7 cellular contexts compared by ENCODE assay signal in genomic region chr5:10424124-10424731, GRCh38. TPM values are rescaled to one million over a fixed set of nuclear protein-coding genes. Genes with fewer than 3 reads are reported as not detected.
DNase-seq lines count a peak whose midpoint lies in the region; ATAC-seq, FAIRE-seq and TF ChIP-seq lines count a peak whose summit lies in the region.

No MANE protein-coding gene starts in this region.

- intact Hi-C loops in lower leg skin (cut with DNase I; ENCODE audit: low total_unique reads) = no loop called here

- TF ChIP-seq EP300 in H1 (IDR thresholded peaks at IDR 0.05; ENCODE audit: borderline replicate concordance in 1 of 2, low read depth in 2 of 2, low read length in 2 of 2) = no peak

- H3K23ac ChIP-seq in H1 (ENCODE audit: insufficient read length) = no peak overlapping the region

- no peak overlapping the region for H3K27ac ChIP-seq in H1 (ENCODE audit: low read depth, low read length)

- no peak overlapping the region for H3K27ac Mint-ChIP-seq in HFFc6
- peak overlapping the region in 4 of 6 donors; percentile 1 to 59 (median 32) for H3K27ac Mint-ChIP-seq in naive B cell

- H3K4me1 Mint-ChIP-seq in HFFc6 (ENCODE audit: low read depth) (peaks cover 36% of the 10 kb centered on the region), naive B cell (peaks cover 12 to 29% (median 21%) of the 10 kb centered on the region in 3 donors)

- H3K36me3 ChIP-seq in H1 (ENCODE audit: control insufficient read depth in 2 of 4, insufficient read depth in 4 of 4, low read length in 3 of 4) = peaks cover 9 to 43% (median 39%) of the 10 kb centered on the region in 4 experiments

- no peak overlapping the region for H3K18ac ChIP-seq in H1 (ENCODE audit: extremely low read depth, low read length)

- H2BK12ac ChIP-seq in H1 (ENCODE audit: low read depth, low read length) = no peak overlapping the region

- no peak overlapping the region for H4K5ac ChIP-seq in H1 (ENCODE audit: insufficient read length, low read depth, low read length)

- ATAC-seq in naive B cell (ENCODE audit: low read depth in 2 of 2) = peak; percentile 62 to 76

- TF ChIP-seq RAD21 in H1 (IDR thresholded peaks at IDR 0.05 in 1 of 2, conservative IDR thresholded peaks at IDR 0.05 in 1 of 2; ENCODE audit: low read depth in 2 of 2, low read length in 2 of 2) = peak; percentile 65 to 70

- no peak for FAIRE-seq in H1 (lab: Jason Lieb, UNC)

- H2BK15ac ChIP-seq in H1 (ENCODE audit: low read length) = no peak overlapping the region

- H3K4ac ChIP-seq in H1 (replicated peaks; ENCODE audit: insufficient read length, low read depth, low read length) = no peak overlapping the region

- H2AFZ ChIP-seq in H1 (ENCODE audit: low read length) = no peak overlapping the region

- H3K56ac ChIP-seq in H1 (replicated peaks; ENCODE audit: insufficient read length, low read depth, low read length) = no peak overlapping the region

- no peaks in the 10 kb centered on the region for H3K9me3 ChIP-seq in H1 (ENCODE audit: insufficient read depth in 2 of 2, low read depth in 1 of 2, low read length in 1 of 2)

- TF ChIP-seq POLR2A in H1 (IDR thresholded peaks at IDR 0.05; ENCODE audit: control extremely low read depth in 1 of 2, low read depth in 2 of 2, low read length in 2 of 2) = no peak
- TF ChIP-seq POLR2A in lower leg skin (IDR thresholded peaks at IDR 0.05) = no peak

- H3K27me3 ChIP-seq in H1 (replicated peaks in 1 of 4; ENCODE audit: control insufficient read depth in 3 of 4, extremely low read depth in 1 of 4, insufficient read depth in 3 of 4, low read length in 3 of 4) = no peaks in the 10 kb centered on the region

- H2BK5ac ChIP-seq in H1 (ENCODE audit: low read depth, low read length) = no peak overlapping the region

- H3K79me2 ChIP-seq in H1 (ENCODE audit: control insufficient read depth in 1 of 2, insufficient read depth in 2 of 2, low read length in 2 of 2) = no peaks in the 10 kb centered on the region

- H2BK20ac ChIP-seq in H1 (ENCODE audit: low read length) = no peak overlapping the region

- H3K27me3 Mint-ChIP-seq in HFFc6 (ENCODE audit: insufficient read depth) (no peaks in the 10 kb centered on the region; the same call in none of the 2 replicates), naive B cell (no peaks in the 10 kb centered on the region)

- H3K4me2 ChIP-seq in H1 (ENCODE audit: insufficient read depth in 1 of 2, low read depth in 2 of 2, low read length in 2 of 2) = no peak overlapping the region

- no peaks in the 10 kb centered on the region for H3K79me1 ChIP-seq in H1 (ENCODE audit: low read depth, low read length)

- H3K9me3 Mint-ChIP-seq in HFFc6 = no peaks in the 10 kb centered on the region
- no peaks in the 10 kb centered on the region for H3K9me3 Mint-ChIP-seq in naive B cell

- H3K4me3 Mint-ChIP-seq in HFFc6 (no peak overlapping the region), naive B cell (no peak overlapping the region)

- DNase-seq in GDM1 (lab: John Stamatoyannopoulos, UW) (peak; percentile 33), HFFc6 (peak; percentile 38), NOMO-1 (lab: John Stamatoyannopoulos, UW; ENCODE audit: unreplicated experiment in 2 of 2) (peak; percentile 84 to 85), H1 (ENCODE audit: low read depth in 1 of 2, low spot score in 2 of 2) (no peak), naive B cell (peak; percentile 20), lower leg skin (ENCODE audit: low spot score in 2 of 2) (no peak)
- DNase-seq in NK-92 treated with Interleukin-12 subunit alpha and Interleukin-12 subunit beta, amount 100 ng/mL, for 24 hours (lab: John Stamatoyannopoulos, UW) = no peak

- peaks cover 52% of the 10 kb centered on the region for H3K36me3 Mint-ChIP-seq in HFFc6 (ENCODE audit: low read depth)
- H3K36me3 Mint-ChIP-seq in naive B cell = peaks cover 23 to 35% of the 10 kb centered on the region in 2 donors

- POLR2A ChIA-PET in H1 (lab: Charles Lee; ENCODE audit: partially characterized antibody) = interaction anchor here (0.8 to 1.8 kb wide), 4 partner anchors 9 to 173 kb away, joined by 3 to 4 read pairs (median 3); no protein-coding TSS in a partner anchor

- peaks cover 0 to 2% of the 10 kb centered on the region in 2 experiments for H4K20me1 ChIP-seq in H1 (replicated peaks in 1 of 2; ENCODE audit: control insufficient read depth in 1 of 2, insufficient read depth in 2 of 2, low read length in 2 of 2)

- H3K14ac ChIP-seq in H1 (ENCODE audit: insufficient read length) = no peak overlapping the region

- peak; percentile 68 for TF ChIP-seq CTCF in HFFc6 (IDR thresholded peaks at IDR 0.05)
- TF ChIP-seq CTCF in H1 (IDR thresholded peaks at IDR 0.05; ENCODE audit: control extremely low read depth in 1 of 3, insufficient read depth in 1 of 3, low read depth in 1 of 3, low read length in 3 of 3) = peak in 2 of 3 experiments; percentile 60 to 62; a peak in 3 of 4 replicates
- no peak for TF ChIP-seq CTCF in lower leg skin (IDR thresholded peaks at IDR 0.05)

- H4K8ac ChIP-seq in H1 (ENCODE audit: extremely low read depth, insufficient read depth, low read length) = no peak overlapping the region

- peaks cover 0 to 2% (median 0%) of the 10 kb centered on the region in 4 experiments; a peak in 1 of 7 replicates for H3K4me1 ChIP-seq in H1 (replicated peaks in 1 of 4; ENCODE audit: control insufficient read depth in 3 of 4, insufficient read depth in 4 of 4, low read length in 3 of 4)

- no peak overlapping the region for H3K9ac ChIP-seq in H1 (replicated peaks in 1 of 4; ENCODE audit: extremely low read depth in 1 of 4, low read depth in 3 of 4, low read length in 3 of 4)

- CTCF ChIA-PET in H1 (lab: Charles Lee; ENCODE audit: partially characterized antibody) = interaction anchor here (0.6 to 5.0 kb wide), 26 partner anchors 11 to 353 kb away, joined by 3 to 30 read pairs (median 4); partner anchors contain the start of gene CMBL

- 78% methylated on average over 6 of the region's 6 CpGs; no CpG with 5 or more reads in 1 of the 2 experiments for WGBS in H1 (ENCODE audit: extremely low coverage in 1 of 2, insufficient coverage in 1 of 2, insufficient read length in 1 of 2, insufficient replicate concordance in 2 of 2, low coverage in 1 of 2, low lambda C conversion rate in 2 of 2, missing lambda C conversion rate in 1 of 2), 2 experiments
- 74 to 75% methylated on average over 6 of the region's 6 CpGs for WGBS in lower leg skin, 2 donors

- no peak overlapping the region for H2AK5ac ChIP-seq in H1 (ENCODE audit: low read depth, low read length)

- H3K23me2 ChIP-seq in H1 (ENCODE audit: low read depth, low read length) = no peaks in the 10 kb centered on the region

- no peak overlapping the region for H3K4me3 ChIP-seq in H1 (ENCODE audit: extremely low read depth in 1 of 4, insufficient read depth in 2 of 4, low read depth in 3 of 4, low read length in 4 of 4)
- no peak overlapping the region for H3K4me3 ChIP-seq in lower leg skin (ENCODE audit: low read depth, poor library complexity, severe bottlenecking)

- H4K91ac ChIP-seq in H1 (replicated peaks; ENCODE audit: insufficient read length, low read length) = no peak overlapping the region

- H2BK120ac ChIP-seq in H1 (replicated peaks; ENCODE audit: low read depth, low read length) = no peak overlapping the region

TF ChIP-seq in H1, 55 proteins besides CTCF, POLR2A, EP300 and RAD21:
- TF ChIP-seq CHD1 (IDR thresholded peaks at IDR 0.05; ENCODE audit: low read depth, low read length) (no peak), PHF8 (conservative IDR thresholded peaks at IDR 0.05; ENCODE audit: low read depth, low read length) (no peak), BRCA1 (IDR thresholded peaks at IDR 0.05; ENCODE audit: low read depth, low read length) (no peak), RXRA (IDR thresholded peaks at IDR 0.05; ENCODE audit: insufficient read depth, low read depth, low read length) (no peak), MAX (IDR thresholded peaks at IDR 0.05) (no peak), ASH2L (IDR thresholded peaks at IDR 0.05; ENCODE audit: low read length) (no peak), BACH1 (IDR thresholded peaks at IDR 0.05; ENCODE audit: low read length) (no peak), NANOG (IDR thresholded peaks at IDR 0.05; ENCODE audit: insufficient read depth, low read depth, low read length, poor library complexity, severe bottlenecking) (no peak)

RNA-seq across cellular contexts. Expression of gene ROPN1L, which starts 17.5 kb away (rescaled TPM):
- total RNA-seq in HFFc6 (2021; fragmentation: NEBNext Ultra II Directional; extraction: Animal tissue kit (Norgen Biotek cat#: 25700)) = under 1 TPM; 0.38 to 0.68 (median 0.47) TPM
- 0.38 and 0.73 TPM in 2 replicates for total RNA-seq in H1 (2021; fragmentation: NEBNext Ultra II Directional; extraction: Animal tissue kit (Norgen Biotek cat#: 25700))
- polyA plus RNA-seq in H1 (2011; rRNA removed) (0.24 and 0.28 TPM in 2 replicates), naive B cell (ENCODE audit: low read depth in 6 of 6) (under 1 TPM in 2 of 6 donors, not detected in 4; 0.58 to 0.70 TPM)
- 0.34 TPM for polyA plus RNA-seq in H1 (2011; cell fraction: cytosol; rRNA removed)
- 0.21 TPM for polyA plus RNA-seq in H1 (2011; cell fraction: nucleus; rRNA removed)
- polyA plus RNA-seq in H1 (2012, experiment 1 of 2) = 0.15 to 0.46 TPM in 2 of 4 replicates, not detected in the others
- not detected for polyA plus RNA-seq in H1 (2012, experiment 2 of 2)
- 0.22 TPM for polyA plus RNA-seq in H1 (2013, experiment 1 of 2)
- 0.24 TPM for polyA plus RNA-seq in H1 (2013, experiment 2 of 2)
- polyA minus RNA-seq in H1 (2011; rRNA and poly(A)+ RNA removed) = 0.51 TPM in 1 of 2 replicates, not detected in the other
- not detected for polyA minus RNA-seq in H1 (2011; cell fraction: cytosol; rRNA and poly(A)+ RNA removed)
- polyA minus RNA-seq in H1 (2011; cell fraction: nucleus; rRNA and poly(A)+ RNA removed) = not detected
- 1 to 10 TPM in 2 of 4 donors, under 1 TPM in 1, not detected in 1; 0.71 to 4.0 (median 1.0) TPM for total RNA-seq in lower leg skin

Comparison
In these comparisons a context has a peak if more than half of its experiments do, and no peak if none do; other contexts are left out.
1. DNase-seq: peak in GDM1 (single experiment), HFFc6 (single experiment), NOMO-1 (2 of 2) and naive B cell (single experiment); none in H1 (0 of 2), NK-92 treated with Interleukin-12 subunit alpha and Interleukin-12 subunit beta, amount 100 ng/mL, for 24 hours (single experiment) and lower leg skin (0 of 2).
2. CTCF ChIP-seq: peak in HFFc6 (single experiment) and H1 (2 of 3); none in lower leg skin (0 of 3).